ENCODE assay signal across 18 cellular contexts in genomic region chr12:5537771-5538170, GRCh38.
A peak's percentile ranks its signal among the peaks of the same experiment; 100 is the strongest.
DNase-seq lines count a peak whose midpoint lies in the region; ATAC-seq, FAIRE-seq and TF ChIP-seq lines count a peak whose summit lies in the region.
"Had no signal": no experiment of that assay in that cellular context is flagged by ENCODE, and none has a peak within 500 bp of the region (broad histone marks: within the 10 kb centered on the region; RNA-seq: fewer than 3 reads in every experiment).

No MANE protein-coding gene starts in this region.

- H3K56ac ChIP-seq in H1 (replicated peaks; ENCODE audit: insufficient read length, low read depth, low read length) (no peak overlapping the region), mesendoderm (ENCODE audit: low read length) (peak overlapping the region; percentile 64)

- peaks cover 0 to 2% (median 0%) of the 10 kb centered on the region in 4 experiments; a peak in 2 of 7 replicates for H3K27me3 ChIP-seq in H1 (replicated peaks in 1 of 4; ENCODE audit: control insufficient read depth in 3 of 4, extremely low read depth in 1 of 4, insufficient read depth in 3 of 4, low read length in 3 of 4)
- no peaks in the 10 kb centered on the region for H3K27me3 ChIP-seq in mesendoderm (ENCODE audit: insufficient read depth, low read length, poor library complexity)
- no peaks in the 10 kb centered on the region for H3K27me3 ChIP-seq in transverse colon

- POLR2A ChIA-PET in H1 (lab: Charles Lee; ENCODE audit: partially characterized antibody) = no interaction called here

- H3K4me3 ChIP-seq in H1 (ENCODE audit: extremely low read depth in 1 of 4, insufficient read depth in 2 of 4, low read depth in 3 of 4, low read length in 4 of 4) (no peak overlapping the region), mesendoderm (ENCODE audit: low read length) (no peak overlapping the region), transverse colon (no peak overlapping the region)
- H3K4me3 ChIP-seq: A549, HAP-1 had no signal

- no peak for TF ChIP-seq POLR2A in H1 (IDR thresholded peaks at IDR 0.05; ENCODE audit: control extremely low read depth in 1 of 2, low read depth in 2 of 2, low read length in 2 of 2)
- no peak for TF ChIP-seq POLR2A in transverse colon (IDR thresholded peaks at IDR 0.05)

- no peak overlapping the region for H2AFZ ChIP-seq in H1 (ENCODE audit: low read length)

- no peaks in the 10 kb centered on the region for H3K79me1 ChIP-seq in H1 (ENCODE audit: low read depth, low read length)
- H3K79me1 ChIP-seq in mesendoderm (ENCODE audit: low read length) = no peaks in the 10 kb centered on the region

- H3K79me2 ChIP-seq in H1 (ENCODE audit: control insufficient read depth in 1 of 2, insufficient read depth in 2 of 2, low read length in 2 of 2) = no peaks in the 10 kb centered on the region
- no peaks in the 10 kb centered on the region for H3K79me2 ChIP-seq in mesendoderm (ENCODE audit: control insufficient read depth, insufficient read depth, low read length)

- no peak overlapping the region for H3K4me3 Mint-ChIP-seq in activated CD4-positive, alpha-beta T cell treated with anti-CD3 and anti-CD28 coated beads, Interleukin-2, amount 10 ng/mL, durations not matched to agents 24 days and 14 days
- H3K4me3 Mint-ChIP-seq: CD4-positive, alpha-beta T cell had no signal

- H2BK15ac ChIP-seq in H1 (ENCODE audit: low read length) (0 out of 2 replicates have a peak overlapping the region, but pooled peaks have one; percentile 88), mesendoderm (replicated peaks; ENCODE audit: low read depth) (no peak overlapping the region)

- no peak overlapping the region for H3K18ac ChIP-seq in H1 (ENCODE audit: extremely low read depth, low read length)
- H3K18ac ChIP-seq in mesendoderm (ENCODE audit: low read length) = peak overlapping the region; percentile 62

- H2AK5ac ChIP-seq in H1 (ENCODE audit: low read depth, low read length) (0 out of 2 replicates have a peak overlapping the region, but pooled peaks have one; percentile 8), mesendoderm (ENCODE audit: low read length) (no peak overlapping the region)

- H3K4me1 ChIP-seq in H1 (replicated peaks in 1 of 4; ENCODE audit: control insufficient read depth in 3 of 4, insufficient read depth in 4 of 4, low read length in 3 of 4) (peaks cover 0 to 10% (median 2%) of the 10 kb centered on the region in 4 experiments; a peak in 2 of 7 replicates), mesendoderm (ENCODE audit: control insufficient read depth, low read depth, low read length) (no peaks in the 10 kb centered on the region), transverse colon (no peaks in the 10 kb centered on the region)
- H3K4me1 ChIP-seq: A549, HAP-1 had no signal

- no peak overlapping the region for H3K23ac ChIP-seq in H1 (ENCODE audit: insufficient read length)
- H3K23ac ChIP-seq in mesendoderm (ENCODE audit: low read length) = no peak overlapping the region

- H3K9ac ChIP-seq in H1 (replicated peaks in 1 of 4; ENCODE audit: extremely low read depth in 1 of 4, low read depth in 3 of 4, low read length in 3 of 4) (no peak overlapping the region), mesendoderm (ENCODE audit: low read length) (no peak overlapping the region)

- H3K36me3 Mint-ChIP-seq in activated CD4-positive, alpha-beta T cell treated with anti-CD3 and anti-CD28 coated beads, Interleukin-2, amount 10 ng/mL, durations not matched to agents 24 days and 14 days (ENCODE audit: low read depth) = no peaks in the 10 kb centered on the region

- H2BK5ac ChIP-seq in H1 (ENCODE audit: low read depth, low read length) = peak overlapping the region; percentile 68; the same call in 1 of the 2 replicates
- no peak overlapping the region for H2BK5ac ChIP-seq in mesendoderm (ENCODE audit: low read length)

- no peaks in the 10 kb centered on the region for H4K20me1 ChIP-seq in H1 (replicated peaks in 1 of 2; ENCODE audit: control insufficient read depth in 1 of 2, insufficient read depth in 2 of 2, low read length in 2 of 2)

- TF ChIP-seq CTCF in H1 (IDR thresholded peaks at IDR 0.05; ENCODE audit: control extremely low read depth in 1 of 3, insufficient read depth in 1 of 3, low read depth in 1 of 3, low read length in 3 of 3) = no peak
- no peak for TF ChIP-seq CTCF in transverse colon (IDR thresholded peaks at IDR 0.05)

- H2BK20ac ChIP-seq in H1 (ENCODE audit: low read length) = no peak overlapping the region

- in situ Hi-C loops in transverse colon (cut with MboI; ENCODE audit: low pct_ligation_motif_present in 1 of 4, low pct_unique_long_range_greater_than_20kb in 1 of 4, low sequenced_read_pairs in 3 of 4) = no loop called here

- H3K36me3 ChIP-seq in H1 (ENCODE audit: control insufficient read depth in 2 of 4, insufficient read depth in 4 of 4, low read length in 3 of 4) (no peaks in the 10 kb centered on the region), mesendoderm (ENCODE audit: control insufficient read depth, insufficient read depth, low read length) (no peaks in the 10 kb centered on the region), transverse colon (no peaks in the 10 kb centered on the region)
- H3K36me3 ChIP-seq: HAP-1 had no signal

- no peak for TF ChIP-seq RAD21 in H1 (IDR thresholded peaks at IDR 0.05 in 1 of 2, conservative IDR thresholded peaks at IDR 0.05 in 1 of 2; ENCODE audit: low read depth in 2 of 2, low read length in 2 of 2)

- no peak for FAIRE-seq in H1 (lab: Jason Lieb, UNC)
- FAIRE-seq: A549, D721Med, GM12892, GM18507 had no signal

- no peak overlapping the region for H3K27ac Mint-ChIP-seq in activated CD4-positive, alpha-beta T cell treated with anti-CD3 and anti-CD28 coated beads, Interleukin-2, amount 10 ng/mL, durations not matched to agents 24 days and 14 days
- H3K27ac Mint-ChIP-seq: CD4-positive, alpha-beta T cell had no signal

- H2BK12ac ChIP-seq in H1 (ENCODE audit: low read depth, low read length) = no peak overlapping the region

- H2BK120ac ChIP-seq in H1 (replicated peaks; ENCODE audit: low read depth, low read length) (no peak overlapping the region), mesendoderm (ENCODE audit: low read depth, low read length) (no peak overlapping the region)

- ATAC-seq in HG03520 (IDR thresholded peaks at IDR 0.05; ENCODE audit: unreplicated experiment) = no peak
- ATAC-seq: A549 had no signal

- no peak for TF ChIP-seq EP300 in H1 (IDR thresholded peaks at IDR 0.05; ENCODE audit: borderline replicate concordance in 1 of 2, low read depth in 2 of 2, low read length in 2 of 2)
- no peak for TF ChIP-seq EP300 in transverse colon (IDR thresholded peaks at IDR 0.05; ENCODE audit: low read depth)

- H3K9me3 ChIP-seq in H1 (ENCODE audit: insufficient read depth in 2 of 2, low read depth in 1 of 2, low read length in 1 of 2) = no peaks in the 10 kb centered on the region
- no peaks in the 10 kb centered on the region for H3K9me3 ChIP-seq in transverse colon
- H3K9me3 ChIP-seq: A549, HAP-1 had no signal

- CTCF ChIA-PET in H1 (lab: Charles Lee; ENCODE audit: partially characterized antibody) = interaction anchor here (0.6 kb wide), 1 partner anchor 1131 kb away, joined by 3 read pairs; no protein-coding TSS in a partner anchor

- H3K4ac ChIP-seq in H1 (replicated peaks; ENCODE audit: insufficient read length, low read depth, low read length) = no peak overlapping the region
- H3K4ac ChIP-seq in mesendoderm (ENCODE audit: low read depth, low read length) = no peak overlapping the region

- no peak overlapping the region for H4K91ac ChIP-seq in H1 (replicated peaks; ENCODE audit: insufficient read length, low read length)

- H3K9me3 Mint-ChIP-seq in activated CD4-positive, alpha-beta T cell treated with anti-CD3 and anti-CD28 coated beads, Interleukin-2, amount 10 ng/mL, durations not matched to agents 24 days and 14 days = peaks cover 3% of the 10 kb centered on the region

- no peaks in the 10 kb centered on the region for H3K4me1 Mint-ChIP-seq in activated CD4-positive, alpha-beta T cell treated with anti-CD3 and anti-CD28 coated beads, Interleukin-2, amount 10 ng/mL, durations not matched to agents 24 days and 14 days

- peak; percentile 28 for DNase-seq in activated CD4-positive, alpha-beta T cell treated with anti-CD3 and anti-CD28 coated beads, Interleukin-2, amount 10 ng/mL, durations not matched to agents 24 days and 14 days
- no peak for DNase-seq in activated CD4-positive, alpha-beta T cell treated with anti-CD3 and anti-CD28 coated beads, Interleukin-2, amount 50 U/mL, for 48 hours
- no peak for DNase-seq in H1 (ENCODE audit: low read depth in 1 of 2, low spot score in 2 of 2)
- DNase-seq in mesendoderm = peak; percentile 68
- DNase-seq in transverse colon = no peak
- no peak for DNase-seq in activated effector memory CD4-positive, alpha-beta T cell treated with Interleukin-2 at 50 U/mL for 16 hours
- DNase-seq: AML-193; Caco-2; CD4-positive, alpha-beta T cell; GDM1 had no signal

- H3K4me2 ChIP-seq in H1 (ENCODE audit: insufficient read depth in 1 of 2, low read depth in 2 of 2, low read length in 2 of 2) = no peak overlapping the region
- no peak overlapping the region for H3K4me2 ChIP-seq in mesendoderm (ENCODE audit: low read length)
- H3K4me2 ChIP-seq: A549 had no signal

- H3K23me2 ChIP-seq in H1 (ENCODE audit: low read depth, low read length) = no peaks in the 10 kb centered on the region

- no peak overlapping the region for H3K14ac ChIP-seq in H1 (ENCODE audit: insufficient read length)

- intact Hi-C loops in activated CD4-positive, alpha-beta T cell treated with anti-CD3 and anti-CD28 coated beads, Interleukin-2, amount 10 ng/mL, durations not matched to agents 24 days and 14 days (cut with micrococcal nuclease) = no loop called here
- intact Hi-C loops in transverse colon (cut with DNase I; ENCODE audit: low total_unique reads) = no loop called here

- H4K8ac ChIP-seq in H1 (ENCODE audit: extremely low read depth, insufficient read depth, low read length) (no peak overlapping the region), mesendoderm (ENCODE audit: low read depth, low read length) (no peak overlapping the region)

- H4K5ac ChIP-seq in H1 (ENCODE audit: insufficient read length, low read depth, low read length) = no peak overlapping the region
- no peak overlapping the region for H4K5ac ChIP-seq in mesendoderm (ENCODE audit: low read length)

- peaks cover 4% of the 10 kb centered on the region for H3K27me3 Mint-ChIP-seq in activated CD4-positive, alpha-beta T cell treated with anti-CD3 and anti-CD28 coated beads, Interleukin-2, amount 10 ng/mL, durations not matched to agents 24 days and 14 days

- 88% methylated on average over 8 of the region's 8 CpGs; no CpG with 5 or more reads in 1 of the 2 experiments for whole genome bisulfite sequencing in H1 (ENCODE audit: extremely low coverage in 1 of 2, insufficient coverage in 1 of 2, insufficient read length in 1 of 2, insufficient replicate concordance in 2 of 2, low coverage in 1 of 2, low lambda C conversion rate in 2 of 2, missing lambda C conversion rate in 1 of 2), 2 experiments
- WGBS in mesendoderm (ENCODE audit: extremely low coverage, insufficient coverage, low lambda C conversion rate) = no CpG with 5 or more reads among the region's 8 CpGs
- 88 to 89% methylated on average over 4 to 8 of the region's 8 CpGs for WGBS in transverse colon (ENCODE audit: low coverage in 1 of 2), 2 donors

- H3K27ac ChIP-seq in H1 (ENCODE audit: low read depth, low read length) (no peak overlapping the region), mesendoderm (ENCODE audit: low read depth, low read length) (no peak overlapping the region), transverse colon (no peak overlapping the region)
- H3K27ac ChIP-seq: 22Rv1, A549, C4-2B had no signal

Comparison
In these comparisons a context has a peak if more than half of its experiments do, and no peak if none do; other contexts are left out.
1. DNase-seq: peak in activated CD4-positive, alpha-beta T cell treated with anti-CD3 and anti-CD28 coated beads, Interleukin-2, amount 10 ng/mL, durations not matched to agents 24 days and 14 days (single experiment) and mesendoderm (single experiment); none in activated CD4-positive, alpha-beta T cell treated with anti-CD3 and anti-CD28 coated beads, Interleukin-2, amount 50 U/mL, for 48 hours (0 of 2), H1 (0 of 2), transverse colon (single experiment) and activated effector memory CD4-positive, alpha-beta T cell treated with Interleukin-2 at 50 U/mL for 16 hours (single experiment).